Comparison of ENCODE assay signal across 18 cellular contexts in genomic region chr17:1961187-1961586, GRCh38.
A peak's percentile ranks its signal among the peaks of the same experiment; 100 is the strongest.
DNase-seq lines count a peak whose midpoint lies in the region; TF ChIP-seq lines count a peak whose summit lies in the region.
"Had no signal": no experiment of that assay in that cellular context is flagged by ENCODE, and none has a peak within 500 bp of the region (broad histone marks: within the 10 kb centered on the region; RNA-seq: fewer than 3 reads in every experiment).

No MANE protein-coding gene starts in this region.

- H3K9me3 ChIP-seq in iPS DF 6.9 (ENCODE audit: control insufficient read depth, insufficient read depth, low read length) (no peaks in the 10 kb centered on the region), testis (no peaks in the 10 kb centered on the region)
- H3K9me3 ChIP-seq: MG63 had no signal

- H3K27me3 ChIP-seq in iPS DF 6.9 (ENCODE audit: control insufficient read depth, insufficient read depth, low read length) (no peaks in the 10 kb centered on the region), testis (no peaks in the 10 kb centered on the region)
- H3K27me3 ChIP-seq: MG63 had no signal

- H3K36me3 ChIP-seq in iPS DF 6.9 (ENCODE audit: control insufficient read depth, insufficient read depth, low read length) (no peaks in the 10 kb centered on the region), testis (ENCODE audit: low read depth, missing control alignments) (no peaks in the 10 kb centered on the region)
- H3K36me3 ChIP-seq: brain microvascular endothelial cell, MG63 had no signal

- no peaks in the 10 kb centered on the region for H3K4me1 ChIP-seq in iPS DF 6.9 (ENCODE audit: control insufficient read depth, insufficient read depth, low read length)
- peaks cover 13% of the 10 kb centered on the region for H3K4me1 ChIP-seq in testis

- intact Hi-C loops in testis (cut with DNase I; ENCODE audit: low total_unique reads): no loop called here

- H3K4me3 ChIP-seq in iPS DF 6.9 (ENCODE audit: low read length) (no peak overlapping the region), testis (no peak overlapping the region)
- H3K4me3 ChIP-seq: MG63 had no signal

- TF ChIP-seq CTCF in testis (IDR thresholded peaks at IDR 0.05): no peak

- TF ChIP-seq POLR2A in testis (IDR thresholded peaks at IDR 0.05): no peak

- DNase-seq in NCI-H2227 (lab: John Stamatoyannopoulos, UW; ENCODE audit: unreplicated experiment): peak; percentile 24
- no peak for DNase-seq in NCI-H2227 treated with DMSO at 0.1 percent for 48 hours (lab: John Stamatoyannopoulos, UW)
- peak; percentile 26 for DNase-seq in RPMI7951 (ENCODE audit: low read depth)
- peak; percentile 48 for DNase-seq in iPS DF 6.9 (ENCODE audit: low read depth, low spot score)
- DNase-seq in testis: peak; percentile 53
- no peak for DNase-seq in HUDEP-2 (lab: John Stamatoyannopoulos, UW; ENCODE audit: unreplicated experiment in 76 of 76)
- no peak for DNase-seq in NCI-H2081 treated with DMSO at 0.1 percent for 48 hours (lab: John Stamatoyannopoulos, UW)
- DNase-seq in germinal center (ENCODE audit: low spot score): no peak
- DNase-seq: activated CD8-positive, alpha-beta T cell treated with anti-CD3 and anti-CD28 coated beads for 36 hours; activated T-cell treated with anti-CD3 and anti-CD28 coated beads, Interleukin-2, amount 50 U/mL, for 48 hours; brain microvascular endothelial cell; dermis blood vessel endothelial cell; DND-41; erythroblast; mesenchymal stem cell; MG63; T-helper 1 cell had no signal

- no CpG with 5 or more reads among the region's 14 CpGs for WGBS in iPS DF 6.9 (ENCODE audit: insufficient coverage, insufficient read length)
- WGBS in testis, 2 donors: 58 to 71% methylated on average over 14 of the region's 14 CpGs

- H3K27ac ChIP-seq in iPS DF 6.9 (ENCODE audit: low read length) (no peak overlapping the region), testis (peak overlapping the region; percentile 26 to 73)
- H3K27ac ChIP-seq: brain microvascular endothelial cell, VCaP had no signal

Comparison
In these comparisons a context has a peak if more than half of its experiments do, and no peak if none do; other contexts are left out.
1. DNase-seq: peak in NCI-H2227 (single experiment), RPMI7951 (single experiment), iPS DF 6.9 (single experiment) and testis (single experiment); none in NCI-H2227 treated with DMSO at 0.1 percent for 48 hours (single experiment), HUDEP-2 (0 of 76), NCI-H2081 treated with DMSO at 0.1 percent for 48 hours (single experiment) and germinal center (single experiment).